ENCODE assay signal across 8 cellular contexts in genomic region chr1:201505505-201505893, GRCh38. TPM values are rescaled to one million over a fixed set of nuclear protein-coding genes. Genes with fewer than 3 reads are reported as not detected.
DNase-seq lines count a peak whose midpoint lies in the region; ATAC-seq, FAIRE-seq and TF ChIP-seq lines count a peak whose summit lies in the region.

No MANE protein-coding gene starts in this region.

- no peak for DNase-seq in AG04450 (ENCODE audit: low read depth, low spot score)
- DNase-seq in H54 (ENCODE audit: insufficient read length, low spot score): peak; percentile 51
- peak; percentile 52 for DNase-seq in fibroblast of gingiva (ENCODE audit: low read depth)
- peak; percentile 64 for DNase-seq in pulmonary artery endothelial cell (ENCODE audit: low read depth, low spot score)
- no peak for DNase-seq in pons (ENCODE audit: low spot score)
- no peak for DNase-seq in NCI-H524 treated with DMSO at 0.1 percent for 48 hours (lab: John Stamatoyannopoulos, UW)

- POLR2A ChIA-PET in AG04450 (lab: Yijun Ruan, JAX): interaction anchor here (0.5 to 4.3 kb wide), 6 partner anchors 11 to 46 kb away, joined by 3 to 66 read pairs (median 6); partner anchors contain the start of gene PHLDA3

- TF ChIP-seq POLR2A in H54 (IDR thresholded peaks at IDR 0.05; ENCODE audit: low read depth, low read length): peak; percentile 35; the same call in 1 of the 2 replicates

- no peaks in the 10 kb centered on the region for H3K27me3 ChIP-seq in AG04450 (ENCODE audit: control insufficient read depth, insufficient read depth, low read length)

- CTCF ChIA-PET in AG04450 (lab: Charles Lee): interaction anchor here (0.8 to 1.1 kb wide), 3 partner anchors 9 to 70 kb away, joined by 3 to 4 read pairs (median 4); no protein-coding TSS in a partner anchor

- peak overlapping the region; percentile 99 for H3K27ac ChIP-seq in AG04450 (ENCODE audit: low read depth, low read length)

- H3K4me3 ChIP-seq in AG04450 (ENCODE audit: low read depth, low read length): peak overlapping the region; percentile 85

- no peaks in the 10 kb centered on the region; the same call in 1 of the 2 replicates for H3K9me3 ChIP-seq in AG04450 (ENCODE audit: control insufficient read depth, insufficient read depth, low read length)

- FAIRE-seq in H54 (lab: Jason Lieb, UNC): no peak

- peak; percentile 11 for ATAC-seq in SK-N-SH treated with all-trans-retinoic acid at 6 μM for 48 hours
- no peak for ATAC-seq in HG03571 (IDR thresholded peaks at IDR 0.05; ENCODE audit: unreplicated experiment)

- TF ChIP-seq CTCF in AG04450 (IDR thresholded peaks at IDR 0.05; ENCODE audit: low read depth, low read length): no peak

TF ChIP-seq in SK-N-SH treated with all-trans-retinoic acid at 6 μM for 48 hours, 23 proteins besides CTCF, POLR2A, EP300 and RAD21:
- TF ChIP-seq ZNF70 (CRISPR knock-in tag; IDR thresholded peaks at IDR 0.05): no peak
- TF ChIP-seq ZC3H10 (CRISPR knock-in tag; IDR thresholded peaks at IDR 0.05): peak; percentile 27; the same call in 1 of the 2 replicates

RNA-seq across cellular contexts. Expression of gene CSRP1, which starts 1.4 kb away (rescaled TPM):
- polyA plus RNA-seq in AG04450 (2011; rRNA removed): 641 and 730 TPM in 2 replicates
- polyA minus RNA-seq in AG04450 (2011; rRNA and poly(A)+ RNA removed): 568 and 749 TPM in 2 replicates
- 461 and 549 TPM in 2 replicates for total RNA-seq in pulmonary artery endothelial cell

RNA-seq across cellular contexts. Expression of gene NAV1, which starts 33.4 kb away (rescaled TPM):
- polyA plus RNA-seq in AG04450 (2011; rRNA removed): 17.5 and 23.0 TPM in 2 replicates
- 44.0 and 55.7 TPM in 2 replicates for polyA minus RNA-seq in AG04450 (2011; rRNA and poly(A)+ RNA removed)
- 29.7 and 32.5 TPM in 2 replicates for total RNA-seq in pulmonary artery endothelial cell

RNA-seq across cellular contexts. Expression of gene PHLDA3, which starts 36.5 kb away (rescaled TPM):
- 58.9 and 73.9 TPM in 2 replicates for polyA plus RNA-seq in AG04450 (2011; rRNA removed)
- 31.5 and 42.8 TPM in 2 replicates for polyA minus RNA-seq in AG04450 (2011; rRNA and poly(A)+ RNA removed)
- 55.1 and 59.9 TPM in 2 replicates for total RNA-seq in pulmonary artery endothelial cell

Comparison
In these comparisons a context has a peak if more than half of its experiments do, and no peak if none do; other contexts are left out.
1. DNase-seq: peak in H54 (single experiment), fibroblast of gingiva (single experiment) and pulmonary artery endothelial cell (single experiment); none in AG04450 (single experiment), pons (single experiment) and NCI-H524 treated with DMSO at 0.1 percent for 48 hours (single experiment).